In genomic region chr4:53121304-53121865, GRCh38 we compare ENCODE assay signal across 2 cellular contexts.
TF ChIP-seq lines count a peak whose summit lies in the region.

No MANE protein-coding gene starts in this region.

TF ChIP-seq in GM23338, 12 proteins besides CTCF, POLR2A, EP300 and RAD21 (continued from another document):
- TF ChIP-seq REST (IDR thresholded peaks at IDR 0.05; ENCODE audit: unreplicated experiment) (no peak), POLR2AphosphoS5 (IDR thresholded peaks at IDR 0.05; ENCODE audit: low read depth) (no peak), CREB1 (CRISPR knock-in tag; IDR thresholded peaks at IDR 0.05; ENCODE audit: low read depth) (no peak), EZH2phosphoT487 (IDR thresholded peaks at IDR 0.05; ENCODE audit: unreplicated experiment) (no peak), ZNF331 (CRISPR knock-in tag; IDR thresholded peaks at IDR 0.05; ENCODE audit: low read depth) (no peak), ETS1 (IDR thresholded peaks at IDR 0.05) (no peak), NANOG (IDR thresholded peaks at IDR 0.05; ENCODE audit: borderline replicate concordance) (no peak)

TF ChIP-seq in liver, 16 proteins besides CTCF, POLR2A, EP300 and RAD21 (continued from another document):
- TF ChIP-seq REST (IDR thresholded peaks at IDR 0.05), result no peak
- TF ChIP-seq RXRA (IDR thresholded peaks at IDR 0.05), result peak; percentile 8 to 22
TF ChIP-seq in liver: peak in this region for 2.
